Comparison of ENCODE assay signal across 18 cellular contexts in the genomic region with DNA sequence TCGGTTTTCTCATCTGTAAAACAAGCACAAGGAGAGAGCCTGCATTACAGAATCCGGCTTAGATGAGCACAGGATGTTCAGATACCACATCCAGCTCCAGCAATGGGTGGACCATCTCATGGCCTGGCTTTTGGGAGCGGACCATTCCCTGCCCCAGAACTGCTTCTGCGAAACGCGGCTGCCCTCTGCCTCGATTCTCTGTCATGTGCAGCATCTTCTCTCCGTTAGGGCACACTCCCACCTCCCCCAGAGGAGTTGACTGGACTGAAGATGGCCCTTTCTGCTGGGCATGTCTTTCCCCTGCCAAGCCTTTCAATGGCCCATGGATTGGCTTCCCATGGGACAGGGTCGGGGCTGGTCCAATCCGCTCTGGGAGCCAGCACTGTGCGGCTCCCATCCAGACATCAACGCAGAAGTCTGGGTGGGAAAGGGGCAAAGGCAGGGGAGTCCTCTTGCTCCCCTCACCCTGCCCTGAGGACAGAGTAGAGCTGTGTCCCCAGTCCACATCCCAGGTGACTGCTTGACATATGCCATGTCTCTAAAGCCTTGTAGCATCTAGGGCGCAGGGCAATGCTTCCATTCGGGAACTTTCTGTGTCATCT. TPM values are rescaled to one million over a fixed set of nuclear protein-coding genes. Genes with fewer than 3 reads are reported as not detected.
DNase-seq lines count a peak whose midpoint lies in the region; ATAC-seq, FAIRE-seq and TF ChIP-seq lines count a peak whose summit lies in the region.
"Had no signal": no experiment of that assay in that cellular context is flagged by ENCODE, and none has a peak within 500 bp of the region (broad histone marks: within the 10 kb centered on the region; RNA-seq: fewer than 3 reads in every experiment).

No MANE protein-coding gene starts in this region.

- H3K27ac ChIP-seq in colonic mucosa (no peak overlapping the region), kidney (ENCODE audit: low read depth in 2 of 2, low read length in 2 of 2) (no peak overlapping the region), sigmoid colon (no peak overlapping the region)

- H3K36me3 ChIP-seq in H7 (replicated peaks; ENCODE audit: control insufficient read depth, insufficient read depth, low read length) (no peaks in the 10 kb centered on the region), colonic mucosa (no peaks in the 10 kb centered on the region), kidney (ENCODE audit: control insufficient read depth in 1 of 2, insufficient read depth in 2 of 2, low read length in 2 of 2) (no peaks in the 10 kb centered on the region), sigmoid colon (no peaks in the 10 kb centered on the region)

- no peak for TF ChIP-seq POLR2A in sigmoid colon (IDR thresholded peaks at IDR 0.05)

- no peak for FAIRE-seq in kidney (lab: Jason Lieb, UNC)
- FAIRE-seq: GM12891 had no signal

- no peak overlapping the region for H3K9ac ChIP-seq in colonic mucosa (ENCODE audit: low read depth in 2 of 2, low read length in 2 of 2)
- no peak overlapping the region for H3K9ac ChIP-seq in kidney (ENCODE audit: low read length in 2 of 2)

- ATAC-seq in HG03175 (IDR thresholded peaks at IDR 0.05; ENCODE audit: unreplicated experiment) (no peak), HG03097 (IDR thresholded peaks at IDR 0.05; ENCODE audit: low FRiP score, unreplicated experiment) (no peak)

- no peak overlapping the region for H3K4me3 ChIP-seq in H7 (ENCODE audit: insufficient read depth, low read depth, low read length)
- no peak overlapping the region for H3K4me3 ChIP-seq in colonic mucosa
- H3K4me3 ChIP-seq in kidney (ENCODE audit: low read length in 2 of 2): no peak overlapping the region
- H3K4me3 ChIP-seq in sigmoid colon: no peak overlapping the region

- WGBS in sigmoid colon, 2 donors: 90 to 93% methylated on average over 14 of the region's 14 CpGs

- TF ChIP-seq EP300 in sigmoid colon (IDR thresholded peaks at IDR 0.05): no peak

- intact Hi-C loops in colonic mucosa (cut with DNase I) (no loop called here), kidney (cut with DNase I) (no loop called here), sigmoid colon (cut with DNase I) (loop anchor here (5.0 kb wide), 1 partner anchor 41 kb away; no protein-coding TSS in a partner anchor)

- H3K27me3 ChIP-seq in H7 (ENCODE audit: control insufficient read depth, insufficient read depth, low read length) (peaks cover 4% of the 10 kb centered on the region; the same call in 1 of the 2 replicates), colonic mucosa (no peaks in the 10 kb centered on the region), sigmoid colon (peaks cover 0 to 7% (median 0%) of the 10 kb centered on the region in 3 donors)

- DNase-seq in H7 (peak; percentile 15), colonic mucosa (peak; percentile 15), kidney (peak; percentile 35), sigmoid colon (peak; percentile 41), DMS 273 (lab: John Stamatoyannopoulos, UW; ENCODE audit: unreplicated experiment) (no peak)
- DNase-seq: CD4-positive, CD25-positive, alpha-beta regulatory T cell; DND-41; Kasumi-1; NCI-H1694; NCI-H2081 treated with DMSO at 0.1 percent for 48 hours; NCI-H2171 treated with DMSO at 0.1 percent for 48 hours; NCI-H446; NCI-H526; PC-3; SHP77 had no signal

- H3K9me3 ChIP-seq in colonic mucosa: no peaks in the 10 kb centered on the region
- no peaks in the 10 kb centered on the region for H3K9me3 ChIP-seq in kidney (ENCODE audit: control insufficient read depth in 1 of 2, low read length in 2 of 2)
- H3K9me3 ChIP-seq in sigmoid colon: no peaks in the 10 kb centered on the region

- H3K4me1 ChIP-seq in colonic mucosa (peaks cover 6% of the 10 kb centered on the region), kidney (ENCODE audit: control insufficient read depth in 1 of 2, insufficient read depth in 1 of 2, low read depth in 1 of 2, low read length in 2 of 2) (peaks cover 3 to 5% of the 10 kb centered on the region in 2 donors), sigmoid colon (peaks cover 0 to 8% (median 6%) of the 10 kb centered on the region in 4 donors)

- TF ChIP-seq CTCF in colonic mucosa (IDR thresholded peaks at IDR 0.05) (no peak), kidney (IDR thresholded peaks at IDR 0.05; ENCODE audit: borderline replicate concordance, extremely low read depth, insufficient read depth) (no peak), sigmoid colon (IDR thresholded peaks at IDR 0.05) (no peak)

RNA-seq across cellular contexts. Expression of gene FAHD2A, which starts 14.3 kb away (rescaled TPM):
- 37.1 and 49.3 TPM in 2 replicates for total RNA-seq in H7 (2014; rRNA removed; shearing (Covaris generic))
- total RNA-seq in colonic mucosa: 10 to 100 TPM; 21.0 to 28.9 TPM
- 24.9 TPM for total RNA-seq in kidney
- polyA plus RNA-seq in kidney (ENCODE audit: insufficient read depth, low read depth, low replicate concordance): 64.9 TPM
- total RNA-seq in sigmoid colon: 10 to 100 TPM in 3 of 4 donors, 1 to 10 TPM in 1; 8.9 to 19.4 (median 11.8) TPM
- polyA plus RNA-seq in sigmoid colon: 10 to 100 TPM; 19.7 to 30.5 (median 27.0) TPM
